In genomic region chr2:8153258-8153718, GRCh38 we compare ENCODE assay signal across 11 cellular contexts.
DNase-seq lines count a peak whose midpoint lies in the region; ATAC-seq and TF ChIP-seq lines count a peak whose summit lies in the region.
"Had no signal": no experiment of that assay in that cellular context is flagged by ENCODE, and none has a peak within 500 bp of the region (broad histone marks: within the 10 kb centered on the region; RNA-seq: fewer than 3 reads in every experiment).

No MANE protein-coding gene starts in this region.

- peak; percentile 5 for ATAC-seq in GM18870 (IDR thresholded peaks at IDR 0.05; ENCODE audit: unreplicated experiment)
- ATAC-seq in GM21390 (IDR thresholded peaks at IDR 0.05; ENCODE audit: unreplicated experiment), result peak; percentile 19
- peak; percentile 23 for ATAC-seq in HG03196 (IDR thresholded peaks at IDR 0.05; ENCODE audit: unreplicated experiment)
- no peak for ATAC-seq in HG02885 (IDR thresholded peaks at IDR 0.05; ENCODE audit: poor library complexity, unreplicated experiment)

- peaks cover 9% of the 10 kb centered on the region for H3K27me3 Mint-ChIP-seq in endothelial cell (ENCODE audit: unreplicated experiment)

- no peak overlapping the region for H3K4me3 ChIP-seq in H7 (ENCODE audit: insufficient read depth, low read depth, low read length)
- H3K4me3 ChIP-seq: sigmoid colon, testis had no signal

- no peaks in the 10 kb centered on the region for H3K36me3 ChIP-seq in H7 (replicated peaks; ENCODE audit: control insufficient read depth, insufficient read depth, low read length)
- H3K36me3 ChIP-seq: sigmoid colon had no signal

- H3K36me3 Mint-ChIP-seq in endothelial cell (ENCODE audit: low read depth, unreplicated experiment), result peaks cover 8% of the 10 kb centered on the region

- no peaks in the 10 kb centered on the region for H3K9me3 Mint-ChIP-seq in endothelial cell (ENCODE audit: unreplicated experiment)

- H3K4me1 Mint-ChIP-seq in endothelial cell (ENCODE audit: unreplicated experiment), result peaks cover 42% of the 10 kb centered on the region

- H3K4me3 Mint-ChIP-seq in endothelial cell (ENCODE audit: unreplicated experiment), result no peak overlapping the region

- DNase-seq in endothelial cell (ENCODE audit: low spot score) (no peak), H7 (no peak), NCI-H526 treated with DMSO at 0.1 percent for 48 hours (lab: John Stamatoyannopoulos, UW) (no peak), NCI-H82 (lab: John Stamatoyannopoulos, UW) (no peak)
- DNase-seq: foreskin fibroblast, sigmoid colon, testis had no signal

- H3K27ac Mint-ChIP-seq in endothelial cell (ENCODE audit: unreplicated experiment), result peak overlapping the region; percentile 1

- TF ChIP-seq CTCF in endothelial cell (IDR thresholded peaks at IDR 0.05; ENCODE audit: unreplicated experiment), result no peak

- no peaks in the 10 kb centered on the region for H3K27me3 ChIP-seq in H7 (ENCODE audit: control insufficient read depth, insufficient read depth, low read length)
- H3K27me3 ChIP-seq: sigmoid colon, testis had no signal
